ENCODE assay signal across 2 cellular contexts in genomic region chr17:44320066-44320465, GRCh38.
TF ChIP-seq lines count a peak whose summit lies in the region.

No MANE protein-coding gene starts in this region.

TF ChIP-seq in HepG2, 621 proteins besides CTCF, POLR2A, EP300 and RAD21:
- TF ChIP-seq RBFOX2 (IDR thresholded peaks at IDR 0.05; ENCODE audit: low read depth, low read length), result peak; percentile 43; the same call in 1 of the 2 replicates
- peak; percentile 78 for TF ChIP-seq AGO2 (optimal IDR thresholded peaks at IDR 0.05; ENCODE audit: low read depth, low read length)
- no peak for TF ChIP-seq ONECUT2 (CRISPR knock-in tag; IDR thresholded peaks at IDR 0.05)
- TF ChIP-seq HMGXB4 (CRISPR knock-in tag; IDR thresholded peaks at IDR 0.05; ENCODE audit: borderline replicate concordance in 1 of 2, low read depth in 1 of 2), result no peak
- TF ChIP-seq U2AF2 (IDR thresholded peaks at IDR 0.05; ENCODE audit: low read depth, low read length), result no peak
- TF ChIP-seq FOXK2 (IDR thresholded peaks at IDR 0.05), result no peak
- TF ChIP-seq CENPX (CRISPR knock-in tag; IDR thresholded peaks at IDR 0.05), result no peak
- no peak for TF ChIP-seq GABPB1 (CRISPR knock-in tag; IDR thresholded peaks at IDR 0.05)
- no peak for TF ChIP-seq DNMT1 (CRISPR knock-in tag; IDR thresholded peaks at IDR 0.05)
- no peak for TF ChIP-seq ZNF282 (IDR thresholded peaks at IDR 0.05; ENCODE audit: partially characterized antibody)
- no peak for TF ChIP-seq ZNF672 (CRISPR knock-in tag; IDR thresholded peaks at IDR 0.05)
- no peak for TF ChIP-seq MXI1 (IDR thresholded peaks at IDR 0.05; ENCODE audit: borderline replicate concordance, low read depth, low read length)
- TF ChIP-seq PCBP1 (IDR thresholded peaks at IDR 0.05; ENCODE audit: borderline replicate concordance, low read depth, low read length), result no peak

TF ChIP-seq in Ishikawa, 13 proteins besides CTCF, POLR2A, EP300 and RAD21:
- TF ChIP-seq CREB1 (IDR thresholded peaks at IDR 0.05; ENCODE audit: low read depth) (no peak), CEBPB (IDR thresholded peaks at IDR 0.05) (no peak), ZBTB7A (IDR thresholded peaks at IDR 0.05; ENCODE audit: low read depth) (0 out of 2 replicates have a peak, but pooled peaks have one; percentile 43)
TF ChIP-seq in Ishikawa: peak in this region for 1.
